ENCODE assay signal across 9 cellular contexts in the genomic region with DNA sequence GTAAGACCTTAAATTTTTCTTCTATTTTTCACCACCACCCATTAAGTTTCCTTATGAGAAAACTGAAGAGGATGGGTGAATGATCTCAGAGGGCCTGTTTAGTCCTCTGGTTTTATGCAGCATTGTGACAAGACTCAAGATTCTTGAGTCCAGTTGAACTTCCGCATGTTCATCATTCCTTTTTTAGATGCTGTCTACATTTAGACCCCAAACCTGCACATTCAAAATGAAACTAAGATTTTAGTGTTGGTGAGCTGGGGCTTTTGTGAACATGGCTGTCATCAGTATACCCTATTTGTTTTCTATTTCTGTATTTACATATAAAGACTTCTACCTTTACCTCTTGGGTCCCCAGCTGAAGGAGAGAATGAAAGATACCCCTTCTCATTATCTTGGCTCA.
DNase-seq lines count a peak whose midpoint lies in the region; ATAC-seq, FAIRE-seq and TF ChIP-seq lines count a peak whose summit lies in the region.
"Had no signal": no experiment of that assay in that cellular context is flagged by ENCODE, and none has a peak within 500 bp of the region (broad histone marks: within the 10 kb centered on the region; RNA-seq: fewer than 3 reads in every experiment).

No MANE protein-coding gene starts in this region.

- H3K4me1 ChIP-seq in DOHH2 (ENCODE audit: control insufficient read depth, low read length) = peaks cover 40% of the 10 kb centered on the region

- peaks cover 30% of the 10 kb centered on the region for H3K36me3 ChIP-seq in DOHH2 (ENCODE audit: control insufficient read depth, low read length)

- DNase-seq in RCC 7860 (ENCODE audit: low spot score) = no peak
- DNase-seq in NCI-H128 (lab: John Stamatoyannopoulos, UW; ENCODE audit: unreplicated experiment) = no peak
- no peak for DNase-seq in Ammon's horn (ENCODE audit: low spot score)
- no peak for DNase-seq in stimulated activated CD4-positive, alpha-beta T cell treated with anti-CD3 and anti-CD28 coated beads, Interleukin-4, amount 100 ng/mL, for 24 hours
- DNase-seq: glutamatergic neuron had no signal

- H3K4me2 ChIP-seq in DOHH2 (ENCODE audit: low read length) = peak overlapping the region; percentile 31

- no peaks in the 10 kb centered on the region for H3K27me3 ChIP-seq in DOHH2 (ENCODE audit: control insufficient read depth, low read length)

- peak; percentile 74 for ATAC-seq in GM19035 (IDR thresholded peaks at IDR 0.05; ENCODE audit: unreplicated experiment)
- ATAC-seq in HG02759 (IDR thresholded peaks at IDR 0.05; ENCODE audit: unreplicated experiment) = peak; percentile 85
- ATAC-seq in HG03565 (IDR thresholded peaks at IDR 0.05; ENCODE audit: unreplicated experiment) = peak; percentile 72

- H3F3A ChIP-seq in DOHH2 (ENCODE audit: control insufficient read depth, insufficient read depth) = peaks cover 4% of the 10 kb centered on the region; the same call in 1 of the 2 replicates

- H3K79me2 ChIP-seq in DOHH2 (ENCODE audit: control insufficient read depth, low read length) = peaks cover 29% of the 10 kb centered on the region

- H3K27ac ChIP-seq in DOHH2 (ENCODE audit: low read depth, low read length) = no peak overlapping the region

- H3K4me3 ChIP-seq in DOHH2 (ENCODE audit: low read length) = no peak overlapping the region

- FAIRE-seq in RCC 7860 (lab: Jason Lieb, UNC) = no peak

- no peaks in the 10 kb centered on the region for H3K9me2 ChIP-seq in DOHH2 (replicated peaks; ENCODE audit: control insufficient read depth, low read length)

- 0 out of 2 replicates have a peak, but pooled peaks cover 3% of the 10 kb centered on the region for H4K20me1 ChIP-seq in DOHH2 (ENCODE audit: control insufficient read depth, insufficient read depth, low read depth, low read length)

- no peaks in the 10 kb centered on the region for H3K9me3 ChIP-seq in DOHH2 (ENCODE audit: control insufficient read depth, insufficient read depth, low read length)

- no peak for TF ChIP-seq CTCF in DOHH2 (IDR thresholded peaks at IDR 0.05; ENCODE audit: low read depth, low read length, poor library complexity, severe bottlenecking)
